In genomic region chr17:40915199-40915661, GRCh38 we compare ENCODE assay signal across 10 cellular contexts. TPM values are rescaled to one million over a fixed set of nuclear protein-coding genes. Genes with fewer than 3 reads are reported as not detected.
DNase-seq lines count a peak whose midpoint lies in the region; ATAC-seq and TF ChIP-seq lines count a peak whose summit lies in the region.
"Had no signal": no experiment of that assay in that cellular context is flagged by ENCODE, and none has a peak within 500 bp of the region (broad histone marks: within the 10 kb centered on the region; RNA-seq: fewer than 3 reads in every experiment).

No MANE protein-coding gene starts in this region.

- no peaks in the 10 kb centered on the region for H3K27me3 ChIP-seq in smooth muscle cell (ENCODE audit: low read depth)
- H3K27me3 ChIP-seq: colonic mucosa had no signal

- peaks cover 6% of the 10 kb centered on the region for H3K4me1 ChIP-seq in smooth muscle cell (ENCODE audit: low read depth)
- H3K4me1 ChIP-seq: colonic mucosa had no signal

- no peaks in the 10 kb centered on the region for H3K4me1 Mint-ChIP-seq in immature natural killer cell

- no peaks in the 10 kb centered on the region for H3K36me3 ChIP-seq in smooth muscle cell (ENCODE audit: low read depth)
- H3K36me3 ChIP-seq: colonic mucosa had no signal

- DNase-seq in MV-4-11 (lab: John Stamatoyannopoulos, UW) (peak; percentile 69), dermis blood vessel endothelial cell (peak; percentile 54), smooth muscle cell (lab: John Stamatoyannopoulos, UW; ENCODE audit: unreplicated experiment) (no peak), immature natural killer cell (no peak), DMS114 treated with DMSO at 0.1 percent for 48 hours (lab: John Stamatoyannopoulos, UW; ENCODE audit: unreplicated experiment) (no peak)
- DNase-seq in activated CD8-positive, alpha-beta memory T cell treated with anti-CD3 and anti-CD28 coated beads, Interleukin-2, amount 50 U/mL, for 48 hours, result no peak
- DNase-seq: colonic mucosa had no signal

- H2AFZ ChIP-seq in smooth muscle cell (ENCODE audit: low read depth), result no peak overlapping the region

- ATAC-seq in GM18499 (IDR thresholded peaks at IDR 0.05; ENCODE audit: insufficient read depth, unreplicated experiment) (peak; percentile 50), HG03520 (IDR thresholded peaks at IDR 0.05; ENCODE audit: unreplicated experiment) (no peak)

- H3K9me3 Mint-ChIP-seq in immature natural killer cell, result peaks cover 0 to 1% (median 0%) of the 10 kb centered on the region in 6 donors

- H3K27ac Mint-ChIP-seq in immature natural killer cell, result no peak overlapping the region

- H3F3A ChIP-seq in smooth muscle cell (ENCODE audit: low read depth), result peaks cover 4% of the 10 kb centered on the region

- peak overlapping the region; percentile 87 for H3K9ac ChIP-seq in smooth muscle cell (ENCODE audit: low read depth)

- peak overlapping the region; percentile 14 for H3K4me2 ChIP-seq in smooth muscle cell

- no peaks in the 10 kb centered on the region for H3K36me3 Mint-ChIP-seq in immature natural killer cell

- no peaks in the 10 kb centered on the region for H3K9me3 ChIP-seq in smooth muscle cell (replicated peaks; ENCODE audit: low read depth)
- H3K9me3 ChIP-seq: colonic mucosa had no signal

- H3K4me3 Mint-ChIP-seq in immature natural killer cell, result no peak overlapping the region

- H3K4me3 ChIP-seq in smooth muscle cell, result no peak overlapping the region
- H3K4me3 ChIP-seq: colonic mucosa had no signal

- no peaks in the 10 kb centered on the region for H3K79me2 ChIP-seq in smooth muscle cell (ENCODE audit: low read depth)

- peaks cover 1 to 2% (median 2%) of the 10 kb centered on the region in 3 donors for H3K27me3 Mint-ChIP-seq in immature natural killer cell (ENCODE audit: low read depth in 3 of 3)

- no peak for TF ChIP-seq CTCF in smooth muscle cell (IDR thresholded peaks at IDR 0.05; ENCODE audit: borderline replicate concordance, insufficient read depth, poor library complexity, severe bottlenecking)

- H3K27ac ChIP-seq in smooth muscle cell (ENCODE audit: low read depth), result peak overlapping the region; percentile 96
- H3K27ac ChIP-seq: colonic mucosa had no signal

- WGBS in smooth muscle cell (ENCODE audit: low lambda C conversion rate), result 26% methylated on average over 3 of the region's 3 CpGs

- H4K20me1 ChIP-seq in smooth muscle cell (ENCODE audit: low read depth), result no peaks in the 10 kb centered on the region

RNA-seq across cellular contexts. Expression of gene KRT23, which starts 22.2 kb away (rescaled TPM):
- total RNA-seq in dermis blood vessel endothelial cell (0.47 and 1.9 TPM in 2 replicates), smooth muscle cell (39.7 and 46.3 TPM in 2 replicates)
- polyA plus RNA-seq in smooth muscle cell (4.5 and 14.4 TPM in 2 replicates), immature natural killer cell (not detected)

RNA-seq across cellular contexts. Expression of gene KRT20, which starts 30.2 kb away (rescaled TPM):
- total RNA-seq in dermis blood vessel endothelial cell (not detected in 2 replicates), smooth muscle cell (not detected in 2 replicates)
- polyA plus RNA-seq in smooth muscle cell (not detected in 2 replicates), immature natural killer cell (not detected)
- total RNA-seq: mononuclear cell had no signal

RNA-seq across cellular contexts. Expression of gene KRT12, which starts 48.2 kb away (rescaled TPM):
- total RNA-seq in dermis blood vessel endothelial cell, result not detected in 2 replicates
- total RNA-seq in smooth muscle cell, result not detected in 2 replicates
- not detected in 2 replicates for polyA plus RNA-seq in smooth muscle cell
- not detected for polyA plus RNA-seq in immature natural killer cell
- total RNA-seq: mononuclear cell had no signal

RNA-seq across cellular contexts. Expression of gene KRT39, which starts 51.5 kb away (rescaled TPM):
- total RNA-seq in dermis blood vessel endothelial cell (not detected in 2 replicates), smooth muscle cell (not detected in 2 replicates)
- polyA plus RNA-seq in smooth muscle cell (not detected in 2 replicates), immature natural killer cell (not detected)
- total RNA-seq: colonic mucosa, mononuclear cell had no signal

Comparison
In these comparisons a context has a peak if more than half of its experiments do, and no peak if none do; other contexts are left out.
1. DNase-seq: peak in MV-4-11 (single experiment) and dermis blood vessel endothelial cell (single experiment); none in smooth muscle cell (single experiment), activated CD8-positive, alpha-beta memory T cell treated with anti-CD3 and anti-CD28 coated beads, Interleukin-2, amount 50 U/mL, for 48 hours (single experiment), immature natural killer cell (0 of 3) and DMS114 treated with DMSO at 0.1 percent for 48 hours (single experiment).
2. RNA of gene KRT23, which starts 22.2 kb away (total RNA-seq): 39.7 to 46.3 TPM in smooth muscle cell; 0.47 to 1.9 TPM in dermis blood vessel endothelial cell; every median in the first group is over 10 times any median in the second.